ENCODE assay signal across 8 cellular contexts in genomic region chr1:200302893-200303250, GRCh38.
DNase-seq lines count a peak whose midpoint lies in the region; ATAC-seq and TF ChIP-seq lines count a peak whose summit lies in the region.

No MANE protein-coding gene starts in this region.

- TF ChIP-seq CTCF in foreskin keratinocyte (conservative IDR thresholded peaks at IDR 0.05) (peak; percentile 21), parathyroid adenoma (IDR thresholded peaks at IDR 0.05) (no peak)

- no peak overlapping the region for H3K9ac ChIP-seq in parathyroid adenoma

- ATAC-seq in T-helper 17 cell = no peak
- ATAC-seq in foreskin keratinocyte = peak; percentile 54
- ATAC-seq in HG03139 (IDR thresholded peaks at IDR 0.05; ENCODE audit: unreplicated experiment) = no peak

- peak overlapping the region; percentile 85 for H3K4me3 Mint-ChIP-seq in T-helper 1 cell treated with Interleukin-12 subunit alpha and Interleukin-12 subunit beta and Interleukin-4 antibody, amounts not matched to agents 30 μg/mL and 1 μg/mL, for 36 hours
- H3K4me3 Mint-ChIP-seq in T-helper 17 cell = peak overlapping the region; percentile 89

- peak overlapping the region; percentile 80 for H3K4me2 ChIP-seq in parathyroid adenoma (ENCODE audit: low read length)

- peaks cover 46% of the 10 kb centered on the region for H3K27me3 Mint-ChIP-seq in T-helper 1 cell treated with Interleukin-12 subunit alpha and Interleukin-12 subunit beta and Interleukin-4 antibody, amounts not matched to agents 30 μg/mL and 1 μg/mL, for 36 hours (ENCODE audit: low read depth)
- peaks cover 6% of the 10 kb centered on the region for H3K27me3 Mint-ChIP-seq in T-helper 17 cell

- H3K79me2 ChIP-seq in parathyroid adenoma = no peaks in the 10 kb centered on the region

- peaks cover 14% of the 10 kb centered on the region for H3K4me1 Mint-ChIP-seq in T-helper 1 cell treated with Interleukin-12 subunit alpha and Interleukin-12 subunit beta and Interleukin-4 antibody, amounts not matched to agents 30 μg/mL and 1 μg/mL, for 36 hours (ENCODE audit: low read depth)
- H3K4me1 Mint-ChIP-seq in T-helper 17 cell = peaks cover 15% of the 10 kb centered on the region

- DNase-seq in T-helper 1 cell (no peak), T-helper 17 cell (no peak), foreskin keratinocyte (no peak), OCI-M2 (lab: John Stamatoyannopoulos, UW; ENCODE audit: unreplicated experiment) (no peak), GM19238 (ENCODE audit: insufficient read length, low spot score) (no peak)

- H3K36me3 ChIP-seq in parathyroid adenoma (ENCODE audit: control insufficient read depth, insufficient read depth, low read length) = no peaks in the 10 kb centered on the region

- H3K27me3 ChIP-seq in foreskin keratinocyte = no peaks in the 10 kb centered on the region
- no peaks in the 10 kb centered on the region for H3K27me3 ChIP-seq in parathyroid adenoma (ENCODE audit: control insufficient read depth, insufficient read depth, low read length)

- H3K9me3 ChIP-seq in T-helper 17 cell (ENCODE audit: control insufficient read depth, low read length, poor library complexity, severe bottlenecking) (no peaks in the 10 kb centered on the region), parathyroid adenoma (ENCODE audit: control insufficient read depth, low read length) (no peaks in the 10 kb centered on the region)

- H3K27ac ChIP-seq in foreskin keratinocyte (no peak overlapping the region), parathyroid adenoma (no peak overlapping the region)

- H2AFZ ChIP-seq in parathyroid adenoma = peak overlapping the region; percentile 66

- H3K9me3 Mint-ChIP-seq in T-helper 1 cell treated with Interleukin-12 subunit alpha and Interleukin-12 subunit beta and Interleukin-4 antibody, amounts not matched to agents 30 μg/mL and 1 μg/mL, for 36 hours = no peaks in the 10 kb centered on the region

- H3K27ac Mint-ChIP-seq in T-helper 1 cell treated with Interleukin-12 subunit alpha and Interleukin-12 subunit beta and Interleukin-4 antibody, amounts not matched to agents 30 μg/mL and 1 μg/mL, for 36 hours = peak overlapping the region; percentile 45
- peak overlapping the region; percentile 83 for H3K27ac Mint-ChIP-seq in T-helper 17 cell

- peaks cover 5% of the 10 kb centered on the region for H3K4me1 ChIP-seq in foreskin keratinocyte
- no peaks in the 10 kb centered on the region for H3K4me1 ChIP-seq in parathyroid adenoma

- peak overlapping the region; percentile 55 for H3K4me3 ChIP-seq in parathyroid adenoma (ENCODE audit: low read depth, low read length)

- H3K36me3 Mint-ChIP-seq in T-helper 1 cell treated with Interleukin-12 subunit alpha and Interleukin-12 subunit beta and Interleukin-4 antibody, amounts not matched to agents 30 μg/mL and 1 μg/mL, for 36 hours (ENCODE audit: low read depth) = no peaks in the 10 kb centered on the region
- H3K36me3 Mint-ChIP-seq in T-helper 17 cell (ENCODE audit: low read depth) = peaks cover 3% of the 10 kb centered on the region
